Comparison of ENCODE assay signal across 2 cellular contexts in genomic region chr12:9103050-9103854, GRCh38.
TF ChIP-seq lines count a peak whose summit lies in the region.

No MANE protein-coding gene starts in this region.

TF ChIP-seq in GM12878, 131 proteins besides CTCF, POLR2A, EP300 and RAD21 (continued from another document):
- TF ChIP-seq BCLAF1 (IDR thresholded peaks at IDR 0.05) (no peak), IRF4 (IDR thresholded peaks at IDR 0.05; ENCODE audit: low read depth, low read length) (no peak)

TF ChIP-seq in SK-N-SH, 30 proteins besides CTCF, POLR2A, EP300 and RAD21 (continued from another document):
- no peak for TF ChIP-seq PBX3 (IDR thresholded peaks at IDR 0.05)
